In the genomic region with DNA sequence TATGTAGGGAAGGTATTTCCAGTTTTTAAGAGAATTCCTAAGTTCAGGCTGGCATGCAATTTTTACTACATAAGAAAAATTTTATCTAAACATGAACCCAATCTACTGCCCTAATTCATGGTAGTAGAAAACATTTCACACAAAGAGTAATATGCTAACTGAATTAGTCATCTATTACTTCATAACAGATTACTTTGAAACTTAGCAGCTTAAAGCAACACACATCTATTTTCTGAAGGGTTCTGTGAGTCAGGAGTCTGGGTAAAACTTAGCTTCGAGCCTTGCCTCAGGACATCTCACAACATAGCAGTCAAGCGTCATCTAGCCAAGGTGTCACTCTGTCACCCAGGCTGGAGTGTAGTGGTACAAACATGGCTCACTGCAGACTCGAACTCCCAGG, we compare ENCODE assay signal across 26 cellular contexts.
"Had no signal": no experiment of that assay in that cellular context is flagged by ENCODE, and none has a peak within 500 bp of the region (broad histone marks: within the 10 kb centered on the region; RNA-seq: fewer than 3 reads in every experiment).

No MANE protein-coding gene starts in this region.

- H3K27me3 ChIP-seq: foreskin keratinocyte, heart right ventricle, neutrophil, sigmoid colon, stomach, tibial artery, upper lobe of right lung had no signal

- FAIRE-seq: islet of Langerhans, pancreas, small intestine had no signal

- H3K9me3 ChIP-seq: heart right ventricle, neutrophil, pancreas, prostate gland, sigmoid colon, stomach, tibial artery, upper lobe of right lung had no signal

- DNase-seq: activated CD4-positive, alpha-beta memory T cell treated with anti-CD3 and anti-CD28 coated beads for 36 hours; activated CD4-positive, alpha-beta T cell treated with anti-CD3 and anti-CD28 coated beads for 48 hours; activated CD8-positive, alpha-beta memory T cell treated with anti-CD3 and anti-CD28 coated beads, Interleukin-2, amount 50 U/mL, for 4 hours; activated gamma-delta T cell; activated naive CD4-positive, alpha-beta T cell treated with anti-CD3 and anti-CD28 coated beads, Interleukin-2, amount 50 U/mL, for 16 hours; activated naive CD8-positive, alpha-beta T cell treated with anti-CD3 and anti-CD28 coated beads, Interleukin-2, amount 50 U/mL, for 24 hours; activated T-cell treated with anti-CD3 and anti-CD28 coated beads, Interleukin-2, amount 50 U/mL, for 1 hour; effector memory CD8-positive, alpha-beta T cell; foreskin keratinocyte; heart right ventricle; left cardiac atrium; left ventricle myocardium superior; naive B cell; nephron progenitor cell; pancreas; sigmoid colon; small intestine; stimulated activated CD4-positive, alpha-beta T cell treated with anti-CD3 and anti-CD28 coated beads, Interleukin-4, amount 100 ng/mL, for 24 hours; stomach; tibial artery; upper lobe of right lung had no signal

- H3K4me3 ChIP-seq: coronary artery, heart right ventricle, pancreas, prostate gland, sigmoid colon, stomach, tibial artery, upper lobe of right lung had no signal

- H3K36me3 ChIP-seq: heart right ventricle, neutrophil, pancreas, prostate gland, sigmoid colon, stomach, tibial artery, upper lobe of right lung had no signal

- H3K27ac ChIP-seq: coronary artery, foreskin keratinocyte, heart right ventricle, neutrophil, pancreas, prostate gland, sigmoid colon, stomach, tibial artery, upper lobe of right lung, VCaP had no signal

- H3K4me1 ChIP-seq: foreskin keratinocyte, heart right ventricle, pancreas, prostate gland, sigmoid colon, stomach, upper lobe of right lung had no signal
